ENCODE assay signal across 1 cellular context in the genomic region with DNA sequence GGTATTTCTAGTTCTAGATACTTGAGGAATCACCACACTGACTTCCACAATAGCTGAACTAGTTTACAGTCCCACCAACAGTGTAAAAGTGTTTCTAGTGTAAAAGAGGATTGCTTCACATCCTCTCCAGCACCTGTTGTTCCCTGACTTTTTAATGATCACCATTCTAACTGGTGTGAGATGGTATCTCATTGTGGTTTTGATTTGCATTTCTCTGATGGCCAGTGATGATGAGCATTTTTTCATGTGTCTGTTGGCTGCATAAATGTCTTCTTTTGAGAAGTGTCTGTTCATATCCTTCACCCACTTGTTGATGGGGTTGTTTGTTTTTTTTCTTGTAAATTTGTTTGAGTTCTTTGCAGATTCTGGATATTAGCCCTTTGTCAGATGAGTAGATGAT. TPM values are rescaled to one million over a fixed set of nuclear protein-coding genes. Genes with fewer than 3 reads are reported as not detected.
"Had no signal": no experiment of that assay in that cellular context is flagged by ENCODE, and none has a peak within 500 bp of the region (broad histone marks: within the 10 kb centered on the region; RNA-seq: fewer than 3 reads in every experiment).

No MANE protein-coding gene starts in this region.

RNA-seq across cellular contexts. Expression of a gene that starts 38.5 kb away (rescaled TPM):
- total RNA-seq: dermis microvascular lymphatic vessel endothelial cell had no signal
